In the genomic region with DNA sequence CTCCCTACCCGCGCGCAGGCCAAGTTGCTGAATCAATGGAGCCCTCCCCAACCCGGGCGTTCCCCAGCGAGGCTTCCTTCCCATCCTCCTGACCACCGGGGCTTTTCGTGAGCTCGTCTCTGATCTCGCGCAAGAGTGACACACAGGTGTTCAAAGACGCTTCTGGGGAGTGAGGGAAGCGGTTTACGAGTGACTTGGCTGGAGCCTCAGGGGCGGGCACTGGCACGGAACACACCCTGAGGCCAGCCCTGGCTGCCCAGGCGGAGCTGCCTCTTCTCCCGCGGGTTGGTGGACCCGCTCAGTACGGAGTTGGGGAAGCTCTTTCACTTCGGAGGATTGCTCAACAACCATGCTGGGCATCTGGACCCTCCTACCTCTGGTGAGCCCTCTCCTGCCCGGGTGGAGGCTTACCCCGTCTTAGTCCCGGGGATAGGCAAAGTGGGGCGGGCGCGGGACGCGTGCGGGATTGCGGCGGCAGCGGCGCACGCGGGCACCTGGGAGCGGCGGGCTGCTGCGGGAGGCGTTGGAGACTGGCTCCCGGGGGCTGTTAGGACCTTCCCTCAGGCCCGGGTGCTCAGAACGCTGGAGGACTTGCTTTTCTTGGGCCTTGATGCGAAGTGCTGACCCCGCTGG, we compare ENCODE assay signal across 8 cellular contexts. TPM values are rescaled to one million over a fixed set of nuclear protein-coding genes. Genes with fewer than 3 reads are reported as not detected.
DNase-seq lines count a peak whose midpoint lies in the region; ATAC-seq and TF ChIP-seq lines count a peak whose summit lies in the region.

A gene (plus strand): TSS at position 271 of the 633 bp plus-strand sequence. CDS start 79 bp downstream, at position 350.

- H3K4me3 Mint-ChIP-seq in GM23338: peak within 1 kb of the TSS; percentile 86

- no peaks in the 10 kb centered on the region for H3K9me3 Mint-ChIP-seq in GM23338

- no peaks in the 10 kb centered on the region for H4K20me1 ChIP-seq in GM23338 (replicated peaks; ENCODE audit: insufficient read depth)

- H3K27me3 ChIP-seq in GM23338 (ENCODE audit: insufficient read depth) (peaks cover 40% of the 10 kb centered on the region), layer of hippocampus (ENCODE audit: control insufficient read depth, insufficient read depth, low read length) (no peaks in the 10 kb centered on the region)

- peak within 1 kb of the TSS; percentile 77 for H3K4me3 ChIP-seq in GM23338

- H3K36me3 Mint-ChIP-seq in GM23338 (ENCODE audit: low read depth): no peaks in the 10 kb centered on the region

- peaks cover 22% of the 10 kb centered on the region for H3K27me3 Mint-ChIP-seq in GM23338 (ENCODE audit: insufficient read depth, low read depth, poor library complexity)

- peak; percentile 75 for DNase-seq in GDM1 (lab: John Stamatoyannopoulos, UW)
- DNase-seq in GM23338 (ENCODE audit: low spot score): peak; percentile 69
- DNase-seq in LoVo (ENCODE audit: low spot score): peak; percentile 86
- peak; percentile 78 for DNase-seq in activated CD4-positive, CD25-positive, alpha-beta regulatory T cell treated with anti-CD3 and anti-CD28 coated beads, Interleukin-2, amount 50 U/mL, for 72 hours
- peak; percentile 21 for DNase-seq in cerebellar cortex (ENCODE audit: low spot score)
- peak; percentile 73 to 79 for DNase-seq in stimulated activated CD4-positive, alpha-beta T cell treated with anti-CD3 and anti-CD28 coated beads, Interleukin-2, amount 100 ng/mL, for 24 hours
- no peak for DNase-seq in DMS114 treated with DMSO at 0.1 percent for 48 hours (lab: John Stamatoyannopoulos, UW; ENCODE audit: unreplicated experiment)

- H3K79me2 ChIP-seq in GM23338 (replicated peaks; ENCODE audit: insufficient read depth): no peaks in the 10 kb centered on the region

- ATAC-seq in GM23338: peak; percentile 79

- peak within 1 kb of the TSS; percentile 97 for H2AFZ ChIP-seq in GM23338

- no peaks in the 10 kb centered on the region for H3K9me2 ChIP-seq in GM23338 (ENCODE audit: insufficient read depth)

- H3K4me1 ChIP-seq in GM23338 (ENCODE audit: insufficient read depth): peaks cover 29% of the 10 kb centered on the region

- no peak within 1 kb of the TSS for H3K27ac Mint-ChIP-seq in GM23338

- TF ChIP-seq CTCF in GM23338 (conservative IDR thresholded peaks at IDR 0.05; ENCODE audit: low read depth in 2 of 2): no peak

- no peak within 1 kb of the TSS for H3K27ac ChIP-seq in GM23338 (ENCODE audit: low read depth)
- peak within 1 kb of the TSS; percentile 85 for H3K27ac ChIP-seq in layer of hippocampus (ENCODE audit: low read depth, low read length)

- H3F3A ChIP-seq in GM23338 (replicated peaks; ENCODE audit: low read depth): no peaks in the 10 kb centered on the region

- no peaks in the 10 kb centered on the region for H3K36me3 ChIP-seq in GM23338 (ENCODE audit: insufficient read depth)

- H3K4me1 Mint-ChIP-seq in GM23338: peaks cover 31% of the 10 kb centered on the region

- H3K4me2 ChIP-seq in GM23338: peak within 1 kb of the TSS; percentile 78

TF ChIP-seq in GM23338, 12 proteins besides CTCF, POLR2A, EP300 and RAD21:
- no peak for TF ChIP-seq EZH2phosphoT487 (IDR thresholded peaks at IDR 0.05; ENCODE audit: unreplicated experiment)
- no peak for TF ChIP-seq STAT1 (IDR thresholded peaks at IDR 0.05; ENCODE audit: unreplicated experiment)
- no peak for TF ChIP-seq NANOG (IDR thresholded peaks at IDR 0.05; ENCODE audit: borderline replicate concordance)
- TF ChIP-seq POLR2AphosphoS5 (IDR thresholded peaks at IDR 0.05; ENCODE audit: low read depth): no peak
- TF ChIP-seq, protein P1, sequence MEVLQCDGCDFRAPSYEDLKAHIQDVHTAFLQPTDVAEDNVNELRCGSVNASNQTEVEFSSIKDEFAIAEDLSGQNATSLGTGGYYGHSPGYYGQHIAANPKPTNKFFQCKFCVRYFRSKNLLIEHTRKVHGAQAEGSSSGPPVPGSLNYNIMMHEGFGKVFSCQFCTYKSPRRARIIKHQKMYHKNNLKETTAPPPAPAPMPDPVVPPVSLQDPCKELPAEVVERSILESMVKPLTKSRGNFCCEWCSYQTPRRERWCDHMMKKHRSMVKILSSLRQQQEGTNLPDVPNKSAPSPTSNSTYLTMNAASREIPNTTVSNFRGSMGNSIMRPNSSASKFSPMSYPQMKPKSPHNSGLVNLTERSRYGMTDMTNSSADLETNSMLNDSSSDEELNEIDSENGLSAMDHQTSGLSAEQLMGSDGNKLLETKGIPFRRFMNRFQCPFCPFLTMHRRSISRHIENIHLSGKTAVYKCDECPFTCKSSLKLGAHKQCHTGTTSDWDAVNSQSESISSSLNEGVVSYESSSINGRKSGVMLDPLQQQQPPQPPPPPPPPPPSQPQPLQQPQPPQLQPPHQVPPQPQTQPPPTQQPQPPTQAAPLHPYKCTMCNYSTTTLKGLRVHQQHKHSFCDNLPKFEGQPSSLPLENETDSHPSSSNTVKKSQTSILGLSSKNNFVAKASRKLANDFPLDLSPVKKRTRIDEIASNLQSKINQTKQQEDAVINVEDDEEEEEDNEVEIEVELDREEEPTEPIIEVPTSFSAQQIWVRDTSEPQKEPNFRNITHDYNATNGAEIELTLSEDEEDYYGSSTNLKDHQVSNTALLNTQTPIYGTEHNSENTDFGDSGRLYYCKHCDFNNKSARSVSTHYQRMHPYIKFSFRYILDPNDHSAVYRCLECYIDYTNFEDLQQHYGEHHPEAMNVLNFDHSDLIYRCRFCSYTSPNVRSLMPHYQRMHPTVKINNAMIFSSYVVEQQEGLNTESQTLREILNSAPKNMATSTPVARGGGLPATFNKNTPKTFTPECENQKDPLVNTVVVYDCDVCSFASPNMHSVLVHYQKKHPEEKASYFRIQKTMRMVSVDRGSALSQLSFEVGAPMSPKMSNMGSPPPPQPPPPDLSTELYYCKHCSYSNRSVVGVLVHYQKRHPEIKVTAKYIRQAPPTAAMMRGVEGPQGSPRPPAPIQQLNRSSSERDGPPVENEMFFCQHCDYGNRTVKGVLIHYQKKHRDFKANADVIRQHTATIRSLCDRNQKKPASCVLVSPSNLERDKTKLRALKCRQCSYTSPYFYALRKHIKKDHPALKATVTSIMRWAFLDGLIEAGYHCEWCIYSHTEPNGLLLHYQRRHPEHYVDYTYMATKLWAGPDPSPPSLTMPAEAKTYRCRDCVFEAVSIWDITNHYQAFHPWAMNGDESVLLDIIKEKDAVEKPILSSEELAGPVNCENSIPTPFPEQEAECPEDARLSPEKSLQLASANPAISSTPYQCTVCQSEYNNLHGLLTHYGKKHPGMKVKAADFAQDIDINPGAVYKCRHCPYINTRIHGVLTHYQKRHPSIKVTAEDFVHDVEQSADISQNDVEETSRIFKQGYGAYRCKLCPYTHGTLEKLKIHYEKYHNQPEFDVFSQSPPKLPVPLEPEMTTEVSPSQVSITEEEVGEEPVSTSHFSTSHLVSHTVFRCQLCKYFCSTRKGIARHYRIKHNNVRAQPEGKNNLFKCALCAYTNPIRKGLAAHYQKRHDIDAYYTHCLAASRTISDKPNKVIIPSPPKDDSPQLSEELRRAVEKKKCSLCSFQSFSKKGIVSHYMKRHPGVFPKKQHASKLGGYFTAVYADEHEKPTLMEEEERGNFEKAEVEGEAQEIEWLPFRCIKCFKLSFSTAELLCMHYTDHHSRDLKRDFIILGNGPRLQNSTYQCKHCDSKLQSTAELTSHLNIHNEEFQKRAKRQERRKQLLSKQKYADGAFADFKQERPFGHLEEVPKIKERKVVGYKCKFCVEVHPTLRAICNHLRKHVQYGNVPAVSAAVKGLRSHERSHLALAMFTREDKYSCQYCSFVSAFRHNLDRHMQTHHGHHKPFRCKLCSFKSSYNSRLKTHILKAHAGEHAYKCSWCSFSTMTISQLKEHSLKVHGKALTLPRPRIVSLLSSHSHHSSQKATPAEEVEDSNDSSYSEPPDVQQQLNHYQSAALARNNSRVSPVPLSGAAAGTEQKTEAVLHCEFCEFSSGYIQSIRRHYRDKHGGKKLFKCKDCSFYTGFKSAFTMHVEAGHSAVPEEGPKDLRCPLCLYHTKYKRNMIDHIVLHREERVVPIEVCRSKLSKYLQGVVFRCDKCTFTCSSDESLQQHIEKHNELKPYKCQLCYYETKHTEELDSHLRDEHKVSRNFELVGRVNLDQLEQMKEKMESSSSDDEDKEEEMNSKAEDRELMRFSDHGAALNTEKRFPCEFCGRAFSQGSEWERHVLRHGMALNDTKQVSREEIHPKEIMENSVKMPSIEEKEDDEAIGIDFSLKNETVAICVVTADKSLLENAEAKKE (CRISPR knock-in tag; IDR thresholded peaks at IDR 0.05): no peak
- TF ChIP-seq, protein P2, sequence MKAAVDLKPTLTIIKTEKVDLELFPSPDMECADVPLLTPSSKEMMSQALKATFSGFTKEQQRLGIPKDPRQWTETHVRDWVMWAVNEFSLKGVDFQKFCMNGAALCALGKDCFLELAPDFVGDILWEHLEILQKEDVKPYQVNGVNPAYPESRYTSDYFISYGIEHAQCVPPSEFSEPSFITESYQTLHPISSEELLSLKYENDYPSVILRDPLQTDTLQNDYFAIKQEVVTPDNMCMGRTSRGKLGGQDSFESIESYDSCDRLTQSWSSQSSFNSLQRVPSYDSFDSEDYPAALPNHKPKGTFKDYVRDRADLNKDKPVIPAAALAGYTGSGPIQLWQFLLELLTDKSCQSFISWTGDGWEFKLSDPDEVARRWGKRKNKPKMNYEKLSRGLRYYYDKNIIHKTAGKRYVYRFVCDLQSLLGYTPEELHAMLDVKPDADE (IDR thresholded peaks at IDR 0.05): no peak
- no peak for TF ChIP-seq ZNF331 (CRISPR knock-in tag; IDR thresholded peaks at IDR 0.05; ENCODE audit: low read depth)
- no peak for TF ChIP-seq EZH2 (IDR thresholded peaks at IDR 0.05; ENCODE audit: low read depth, unreplicated experiment)
- no peak for TF ChIP-seq CREB1 (CRISPR knock-in tag; IDR thresholded peaks at IDR 0.05; ENCODE audit: low read depth)

RNA-seq across cellular contexts. Expression of the gene that starts here (rescaled TPM):
- total RNA-seq in GM23338 (2014; rRNA removed; shearing (Covaris generic)): 3.1 and 4.3 TPM in 2 replicates
- 3.1 and 3.5 TPM in 2 replicates for polyA plus RNA-seq in GM23338 (2016; fragmentation: Nextera tagmentation; extraction: Ambion mirVana)
